In genomic region chr1:26336477-26337205, GRCh38 we compare ENCODE assay signal across 8 cellular contexts. TPM values are rescaled to one million over a fixed set of nuclear protein-coding genes. Genes with fewer than 3 reads are reported as not detected.
A peak's percentile ranks its signal among the peaks of the same experiment; 100 is the strongest.
DNase-seq lines count a peak whose midpoint lies in the region; ATAC-seq and TF ChIP-seq lines count a peak whose summit lies in the region.

No MANE protein-coding gene starts in this region.

- 18% methylated on average over 52 of the region's 52 CpGs for WGBS in thymus

- peak overlapping the region in 3 of 4 experiments; percentile 38 to 51 (median 47) for H3K4me3 ChIP-seq in fibroblast of lung (replicated peaks in 1 of 4; ENCODE audit: control extremely low read depth in 1 of 4, insufficient read depth in 1 of 4, low read depth in 3 of 4, low read length in 4 of 4)
- peak overlapping the region; percentile 49 for H3K4me3 ChIP-seq in thymus (ENCODE audit: low read length)

- H3K27me3 ChIP-seq in fibroblast of lung (ENCODE audit: control insufficient read depth, insufficient read depth, low read length) (peaks cover 10% of the 10 kb centered on the region), thymus (ENCODE audit: control insufficient read depth, insufficient read depth) (peaks cover 17% of the 10 kb centered on the region)

- ATAC-seq in HG03280 (IDR thresholded peaks at IDR 0.05; ENCODE audit: unreplicated experiment) (peak; percentile 79), omental fat pad (ENCODE audit: low FRiP score) (peak; percentile 92)

- TF ChIP-seq CTCF in fibroblast of lung (conservative IDR thresholded peaks at IDR 0.05 in 1 of 2, IDR thresholded peaks at IDR 0.05 in 1 of 2; ENCODE audit: low read depth in 1 of 2, low read length in 2 of 2) (no peak), omental fat pad (IDR thresholded peaks at IDR 0.05) (no peak)

- no peaks in the 10 kb centered on the region for H3K79me2 ChIP-seq in fibroblast of lung (ENCODE audit: control insufficient read depth, insufficient read depth, low read length)

- H3K4me1 ChIP-seq in fibroblast of lung (ENCODE audit: control insufficient read depth, extremely low read depth, insufficient read depth, low read length), result no peaks in the 10 kb centered on the region
- H3K4me1 ChIP-seq in thymus (ENCODE audit: control insufficient read depth, insufficient read depth, low read length), result peaks cover 5% of the 10 kb centered on the region

- DNase-seq in G401 (ENCODE audit: low spot score) (peak; percentile 60), NCI-H82 treated with DMSO at 0.1 percent for 48 hours (lab: John Stamatoyannopoulos, UW; ENCODE audit: unreplicated experiment) (peak; percentile 59), fibroblast of lung (ENCODE audit: low read depth in 2 of 2) (no peak), omental fat pad (ENCODE audit: low spot score) (no peak), cerebellar nuclear complex (lab: John Stamatoyannopoulos, UW) (no peak)
- DNase-seq in activated T-cell treated with anti-CD3 and anti-CD28 coated beads, Interleukin-2, amount 50 U/mL, for 1 hour, result peak; percentile 91

- no peaks in the 10 kb centered on the region for H4K20me1 ChIP-seq in fibroblast of lung (ENCODE audit: control insufficient read depth, extremely low read depth, insufficient read depth, low read length)

- H3K36me3 ChIP-seq in fibroblast of lung (ENCODE audit: control insufficient read depth, insufficient read depth, low read length), result no peaks in the 10 kb centered on the region
- H3K36me3 ChIP-seq in thymus (ENCODE audit: control insufficient read depth, insufficient read depth), result no peaks in the 10 kb centered on the region

- peak overlapping the region; percentile 92 for H3K4me2 ChIP-seq in fibroblast of lung (ENCODE audit: extremely low read depth, insufficient read depth, low read length)

- no peaks in the 10 kb centered on the region for H3K9me3 ChIP-seq in fibroblast of lung (ENCODE audit: control insufficient read depth, insufficient read depth, low read depth, low read length)
- no peaks in the 10 kb centered on the region for H3K9me3 ChIP-seq in thymus (ENCODE audit: control insufficient read depth)

- H2AFZ ChIP-seq in fibroblast of lung (ENCODE audit: low read length), result no peak overlapping the region

- no peak overlapping the region for H3K27ac ChIP-seq in fibroblast of lung (ENCODE audit: insufficient read depth, low read length)
- no peak overlapping the region for H3K27ac ChIP-seq in thymus (ENCODE audit: low read depth)

- H3K9ac ChIP-seq in fibroblast of lung (ENCODE audit: insufficient read depth, low read length), result no peak overlapping the region

- in situ Hi-C loops in G401 (cut with HindIII; ENCODE audit: low sequenced_read_pairs), result no loop called here

RNA-seq across cellular contexts. Expression of gene CRYBG2, which starts 17.3 kb away (rescaled TPM):
- total RNA-seq in G401 (2014; rRNA removed; shearing (Covaris generic)), result 5.5 and 18.6 TPM in 2 replicates
- total RNA-seq in fibroblast of lung (not detected in 2 replicates), omental fat pad (not detected)
- polyA plus RNA-seq in fibroblast of lung (not detected in 2 replicates), thymus (7.3 TPM)
- polyA plus RNA-seq in fibroblast of lung (2012), result not detected in 2 replicates
- not detected in 2 replicates for polyA minus RNA-seq in fibroblast of lung (ENCODE audit: low replicate concordance)

RNA-seq across cellular contexts. Expression of gene CD52, which starts 18.9 kb away (rescaled TPM):
- total RNA-seq in G401 (2014; rRNA removed; shearing (Covaris generic)), result 0.55 and 2.3 TPM in 2 replicates
- total RNA-seq in fibroblast of lung (0.51 TPM in 1 of 2 replicates, not detected in the other), omental fat pad (100 to 1,000 TPM in 1 of 4 donors, 10 to 100 TPM in 1, 1 to 10 TPM in 1, not detected in 1; 4.3 to 227 (median 13.2) TPM)
- polyA plus RNA-seq in fibroblast of lung (0.28 and 0.31 TPM in 2 replicates), thymus (1,113 TPM)
- polyA plus RNA-seq in fibroblast of lung (2012), result 0.32 and 0.49 TPM in 2 replicates
- polyA minus RNA-seq in fibroblast of lung (ENCODE audit: low replicate concordance), result not detected in 2 replicates

RNA-seq across cellular contexts. Expression of gene UBXN11, which starts 30.2 kb away (rescaled TPM):
- total RNA-seq in G401 (2014; rRNA removed; shearing (Covaris generic)), result 21.0 and 27.3 TPM in 2 replicates
- total RNA-seq in fibroblast of lung (2.6 and 3.5 TPM in 2 replicates), omental fat pad (10 to 100 TPM; 12.2 to 23.8 (median 17.7) TPM)
- polyA plus RNA-seq in fibroblast of lung (6.5 and 7.1 TPM in 2 replicates), thymus (42.7 TPM)
- 11.3 and 13.5 TPM in 2 replicates for polyA plus RNA-seq in fibroblast of lung (2012)
- polyA minus RNA-seq in fibroblast of lung (ENCODE audit: low replicate concordance), result 8.7 and 16.1 TPM in 2 replicates

RNA-seq across cellular contexts. Expression of gene ZNF683, which starts 35.9 kb away (rescaled TPM):
- total RNA-seq in G401 (2014; rRNA removed; shearing (Covaris generic)), result not detected in 2 replicates
- total RNA-seq in fibroblast of lung (not detected in 2 replicates), omental fat pad (not detected)
- polyA plus RNA-seq in fibroblast of lung (not detected in 2 replicates), thymus (2.1 TPM)
- not detected in 2 replicates for polyA plus RNA-seq in fibroblast of lung (2012)
- polyA minus RNA-seq in fibroblast of lung (ENCODE audit: low replicate concordance), result not detected in 2 replicates

RNA-seq across cellular contexts. Expression of gene SH3BGRL3, which starts 56.8 kb away (rescaled TPM):
- 5.0 and 7.4 TPM in 2 replicates for total RNA-seq in G401 (2014; rRNA removed; shearing (Covaris generic))
- total RNA-seq in fibroblast of lung (12.8 and 39.6 TPM in 2 replicates), omental fat pad (100 to 1,000 TPM in 1 of 4 donors, 10 to 100 TPM in 3; 42.4 to 124 (median 82.4) TPM)
- polyA plus RNA-seq in fibroblast of lung (200 and 261 TPM in 2 replicates), thymus (261 TPM)
- polyA plus RNA-seq in fibroblast of lung (2012), result 580 and 703 TPM in 2 replicates
- 914 and 1,082 TPM in 2 replicates for polyA minus RNA-seq in fibroblast of lung (ENCODE audit: low replicate concordance)

Comparison
In these comparisons a context has a peak if more than half of its experiments do, and no peak if none do; other contexts are left out.
1. DNase-seq: peak in G401 (single experiment), NCI-H82 treated with DMSO at 0.1 percent for 48 hours (single experiment) and activated T-cell treated with anti-CD3 and anti-CD28 coated beads, Interleukin-2, amount 50 U/mL, for 1 hour (single experiment); none in fibroblast of lung (0 of 2), omental fat pad (single experiment) and cerebellar nuclear complex (0 of 2).